In genomic region chr7:103989785-103990775, GRCh38 we compare ENCODE assay signal across 9 cellular contexts. TPM values are rescaled to one million over a fixed set of nuclear protein-coding genes. Genes with fewer than 3 reads are reported as not detected.
DNase-seq lines count a peak whose midpoint lies in the region; ATAC-seq and TF ChIP-seq lines count a peak whose summit lies in the region.
"Had no signal": no experiment of that assay in that cellular context is flagged by ENCODE, and none has a peak within 500 bp of the region (broad histone marks: within the 10 kb centered on the region; RNA-seq: fewer than 3 reads in every experiment).

No MANE protein-coding gene starts in this region.

- H3K9me3 Mint-ChIP-seq in HFFc6, result no peaks in the 10 kb centered on the region
- H3K9me3 Mint-ChIP-seq in naive thymus-derived CD8-positive, alpha-beta T cell, result peaks cover 0 to 5% (median 0%) of the 10 kb centered on the region in 9 donors

- POLR2A ChIA-PET in PC-3 (lab: Charles Lee; ENCODE audit: unreplicated experiment), result no interaction called here
- POLR2A ChIA-PET in naive thymus-derived CD8-positive, alpha-beta T cell (lab: Charles Lee), result no interaction called here

- H4K20me1 ChIP-seq in BLaER1 treated with 17β-estradiol and CSF1 and Interleukin-3, amounts not matched to agents 10 nM and 100 nM, result no peaks in the 10 kb centered on the region
- H4K20me1 ChIP-seq in PC-3 (ENCODE audit: low read length), result no peaks in the 10 kb centered on the region

- no peaks in the 10 kb centered on the region for H3K36me3 ChIP-seq in BLaER1 treated with 17β-estradiol and CSF1 and Interleukin-3, amounts not matched to agents 10 nM and 100 nM
- no peaks in the 10 kb centered on the region for H3K36me3 ChIP-seq in PC-3 (ENCODE audit: low read depth, low read length)

- peak overlapping the region in 7 of 11 experiments; percentile 13 to 62 (median 36); a peak in 9 of 22 replicates for H3K9ac ChIP-seq in BLaER1 treated with 17β-estradiol and CSF1 and Interleukin-3, amounts not matched to agents 10 nM and 100 nM
- H3K9ac ChIP-seq in PC-3 (ENCODE audit: low read length), result peak overlapping the region; percentile 31; the same call in 1 of the 2 replicates

- H3K4me3 Mint-ChIP-seq in HFFc6, result peak overlapping the region; percentile 76
- H3K4me3 Mint-ChIP-seq in naive thymus-derived CD8-positive, alpha-beta T cell, result peak overlapping the region; percentile 54 to 77 (median 66)

- intact Hi-C loops in PC-3 (cut with micrococcal nuclease), result loop anchor here (5.0 to 10.0 kb wide), 3 partner anchors 107 to 165 kb away; no protein-coding TSS in a partner anchor

- no peaks in the 10 kb centered on the region for H3K9me2 ChIP-seq in PC-3 (replicated peaks; ENCODE audit: low read length)

- TF ChIP-seq CTCF in HFFc6 (IDR thresholded peaks at IDR 0.05) (no peak), PC-3 (conservative IDR thresholded peaks at IDR 0.05; ENCODE audit: low read depth, low read length) (peak; percentile 21; the same call in 1 of the 2 replicates)

- DNase-seq in HFFc6 (no peak), PC-3 (peak; percentile 11), erythroblast (lab: John Stamatoyannopoulos, UW) (peak; percentile 25 to 46)
- DNase-seq in naive thymus-derived CD8-positive, alpha-beta T cell, result no peak

- H3K27ac ChIP-seq in BLaER1 treated with 17β-estradiol and CSF1 and Interleukin-3, amounts not matched to agents 10 nM and 100 nM, result no peak overlapping the region
- no peak overlapping the region for H3K27ac ChIP-seq in PC-3 (ENCODE audit: low read length)

- no peaks in the 10 kb centered on the region for H3K36me3 Mint-ChIP-seq in HFFc6 (ENCODE audit: low read depth)
- H3K36me3 Mint-ChIP-seq in naive thymus-derived CD8-positive, alpha-beta T cell, result no peaks in the 10 kb centered on the region

- peaks cover 7 to 18% (median 15%) of the 10 kb centered on the region in 11 experiments; a peak in 21 of 22 replicates for H3K9me3 ChIP-seq in BLaER1 treated with 17β-estradiol and CSF1 and Interleukin-3, amounts not matched to agents 10 nM and 100 nM (replicated peaks in 1 of 11)
- H3K9me3 ChIP-seq in PC-3 (ENCODE audit: low read length), result no peaks in the 10 kb centered on the region
- H3K9me3 ChIP-seq: mucosa of descending colon had no signal

- H3K4me2 ChIP-seq in BLaER1 treated with 17β-estradiol and CSF1 and Interleukin-3, amounts not matched to agents 10 nM and 100 nM, result peak overlapping the region; percentile 55 to 81 (median 63)
- peak overlapping the region; percentile 82 for H3K4me2 ChIP-seq in PC-3 (ENCODE audit: low read length)

- BruUV-seq in PC-3 (replicated peaks; lab: Mats Ljungman, UMichigan), result TSS peak; percentile 56

- TF ChIP-seq POLR2A in erythroblast (IDR thresholded peaks at IDR 0.05; ENCODE audit: low read length), result no peak

- peaks cover 0 to 7% (median 0%) of the 10 kb centered on the region in 10 experiments; a peak in 4 of 20 replicates for H3K4me1 ChIP-seq in BLaER1 treated with 17β-estradiol and CSF1 and Interleukin-3, amounts not matched to agents 10 nM and 100 nM
- no peaks in the 10 kb centered on the region for H3K4me1 ChIP-seq in PC-3 (ENCODE audit: insufficient read depth, low read length)

- ATAC-seq in PC-3 (peak; percentile 50), HG02840 (IDR thresholded peaks at IDR 0.05; ENCODE audit: low FRiP score, unreplicated experiment) (no peak), GM18861 (IDR thresholded peaks at IDR 0.05; ENCODE audit: unreplicated experiment) (no peak), GM19023 (IDR thresholded peaks at IDR 0.05; ENCODE audit: unreplicated experiment) (no peak)
- no peak for ATAC-seq in naive thymus-derived CD8-positive, alpha-beta T cell

- CTCF ChIA-PET in PC-3 (lab: Charles Lee), result no interaction called here

- H3K79me2 ChIP-seq in PC-3 (ENCODE audit: low read length), result no peaks in the 10 kb centered on the region

- peak overlapping the region; percentile 78 for H2AFZ ChIP-seq in PC-3 (ENCODE audit: low read length)

- peaks cover 26% of the 10 kb centered on the region for H3K27me3 Mint-ChIP-seq in HFFc6 (ENCODE audit: insufficient read depth)
- peaks cover 21 to 46% (median 31%) of the 10 kb centered on the region in 5 donors for H3K27me3 Mint-ChIP-seq in naive thymus-derived CD8-positive, alpha-beta T cell

- H3K4me3 ChIP-seq in BLaER1 treated with 17β-estradiol and CSF1 and Interleukin-3, amounts not matched to agents 10 nM and 100 nM, result peak overlapping the region; percentile 39 to 67 (median 50); a peak in 18 of 20 replicates
- peak overlapping the region; percentile 67 for H3K4me3 ChIP-seq in PC-3 (ENCODE audit: low read length)
- H3K4me3 ChIP-seq: mucosa of descending colon had no signal

- H3K4me1 Mint-ChIP-seq in HFFc6 (ENCODE audit: low read depth), result peaks cover 6% of the 10 kb centered on the region
- peaks cover 8 to 13% (median 11%) of the 10 kb centered on the region in 4 donors for H3K4me1 Mint-ChIP-seq in naive thymus-derived CD8-positive, alpha-beta T cell

- H3K27me3 ChIP-seq in BLaER1 treated with 17β-estradiol and CSF1 and Interleukin-3, amounts not matched to agents 10 nM and 100 nM, result peaks cover 28 to 39% (median 35%) of the 10 kb centered on the region in 11 experiments
- peaks cover 43% of the 10 kb centered on the region for H3K27me3 ChIP-seq in PC-3 (ENCODE audit: low read length)

- no peak overlapping the region for H3K27ac Mint-ChIP-seq in HFFc6
- no peak overlapping the region for H3K27ac Mint-ChIP-seq in naive thymus-derived CD8-positive, alpha-beta T cell

- no peaks in the 10 kb centered on the region for H3F3A ChIP-seq in PC-3 (ENCODE audit: low read length, unreplicated experiment)

RNA-seq across cellular contexts. Expression of gene RELN, which starts 0.6 kb away (rescaled TPM):
- under 1 TPM; 0.02 to 0.24 (median 0.03) TPM for total RNA-seq in HFFc6 (2021; fragmentation: NEBNext Ultra II Directional; extraction: Animal tissue kit (Norgen Biotek cat#: 25700))
- 8.0 and 15.8 TPM in 2 replicates for total RNA-seq in PC-3 (2014; rRNA removed)
- not detected for total RNA-seq in naive thymus-derived CD8-positive, alpha-beta T cell
- polyA plus RNA-seq in naive thymus-derived CD8-positive, alpha-beta T cell, result not detected

Comparison
In these comparisons a context has a peak if more than half of its experiments do, and no peak if none do; other contexts are left out.
1. DNase-seq: peak in PC-3 (single experiment) and erythroblast (2 of 2); none in HFFc6 (single experiment) and naive thymus-derived CD8-positive, alpha-beta T cell (0 of 10).